In the genomic region with DNA sequence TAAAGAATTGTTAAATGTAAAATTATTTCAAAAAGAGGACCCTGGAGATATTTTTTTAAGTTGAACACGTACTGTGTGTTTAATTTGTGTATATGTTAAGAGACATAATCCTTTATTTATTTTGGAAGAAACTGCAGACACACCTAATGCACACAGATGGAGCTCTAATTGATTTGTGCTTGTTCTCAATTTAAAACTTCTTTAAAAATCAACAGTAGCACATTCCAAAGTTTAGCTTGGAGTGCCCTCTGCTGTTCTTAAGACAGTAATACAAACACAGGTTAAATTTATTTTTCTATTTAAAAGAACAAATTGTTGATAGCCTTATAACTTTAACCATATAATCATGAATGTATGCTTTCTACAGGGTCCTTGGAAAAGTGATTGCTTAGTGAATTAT, we compare ENCODE assay signal across 8 cellular contexts.
A peak's percentile ranks its signal among the peaks of the same experiment; 100 is the strongest.
DNase-seq lines count a peak whose midpoint lies in the region; ATAC-seq and TF ChIP-seq lines count a peak whose summit lies in the region.

No MANE protein-coding gene starts in this region.

- no peak for ATAC-seq in HG02973 (IDR thresholded peaks at IDR 0.05; ENCODE audit: unreplicated experiment)

- no peak overlapping the region for H3K27ac ChIP-seq in 22Rv1

- H3K27ac Mint-ChIP-seq in nephron, result no peak overlapping the region

- no peaks in the 10 kb centered on the region for H3K4me1 Mint-ChIP-seq in nephron

- no peak overlapping the region for H3K4me3 ChIP-seq in cardiac fibroblast (replicated peaks in 1 of 2; ENCODE audit: low read depth in 2 of 2, low read length in 2 of 2)

- DNase-seq in GM13977 (ENCODE audit: low spot score) (peak; percentile 50), NCI-H526 (lab: John Stamatoyannopoulos, UW) (peak; percentile 60 to 73), cardiac fibroblast (ENCODE audit: low read depth in 2 of 2) (peak; percentile 58 to 64), cerebellum (ENCODE audit: low spot score) (no peak)
- DNase-seq in activated T-cell treated with anti-CD3 and anti-CD28 coated beads, Interleukin-2, amount 50 U/mL, for 1 hour, result no peak

- no peaks in the 10 kb centered on the region for H3K36me3 Mint-ChIP-seq in nephron (ENCODE audit: low read depth)

- H3K9me3 Mint-ChIP-seq in nephron, result peaks cover 5% of the 10 kb centered on the region

- H3K27me3 Mint-ChIP-seq in nephron (ENCODE audit: low read depth), result peaks cover 8% of the 10 kb centered on the region

- in situ Hi-C loops in GM13977 (cut with MboI; ENCODE audit: low pct_unique_long_range_greater_than_20kb, low sequenced_read_pairs, unreplicated experiment), result no loop called here

- TF ChIP-seq CTCF in 22Rv1 (IDR thresholded peaks at IDR 0.05) (peak; percentile 81), GM13977 (IDR thresholded peaks at IDR 0.05; ENCODE audit: extremely low read depth, insufficient read depth, missing control alignments) (peak; percentile 58), cardiac fibroblast (IDR thresholded peaks at IDR 0.05; ENCODE audit: low read depth, low read length) (peak; percentile 42), nephron (IDR thresholded peaks at IDR 0.05; ENCODE audit: unreplicated experiment in 3 of 3) (peak; percentile 72 to 93 (median 74))

- no peak overlapping the region for H3K4me3 Mint-ChIP-seq in nephron

Comparison
In these comparisons a context has a peak if more than half of its experiments do, and no peak if none do; other contexts are left out.
1. DNase-seq: peak in GM13977 (single experiment), NCI-H526 (2 of 2) and cardiac fibroblast (2 of 2); none in cerebellum (single experiment) and activated T-cell treated with anti-CD3 and anti-CD28 coated beads, Interleukin-2, amount 50 U/mL, for 1 hour (single experiment).
2. Peak in every context shown above with its lines, with median percentiles within 50 percentile points of each other: CTCF ChIP-seq.